Comparison of ENCODE assay signal across 30 cellular contexts in the genomic region with DNA sequence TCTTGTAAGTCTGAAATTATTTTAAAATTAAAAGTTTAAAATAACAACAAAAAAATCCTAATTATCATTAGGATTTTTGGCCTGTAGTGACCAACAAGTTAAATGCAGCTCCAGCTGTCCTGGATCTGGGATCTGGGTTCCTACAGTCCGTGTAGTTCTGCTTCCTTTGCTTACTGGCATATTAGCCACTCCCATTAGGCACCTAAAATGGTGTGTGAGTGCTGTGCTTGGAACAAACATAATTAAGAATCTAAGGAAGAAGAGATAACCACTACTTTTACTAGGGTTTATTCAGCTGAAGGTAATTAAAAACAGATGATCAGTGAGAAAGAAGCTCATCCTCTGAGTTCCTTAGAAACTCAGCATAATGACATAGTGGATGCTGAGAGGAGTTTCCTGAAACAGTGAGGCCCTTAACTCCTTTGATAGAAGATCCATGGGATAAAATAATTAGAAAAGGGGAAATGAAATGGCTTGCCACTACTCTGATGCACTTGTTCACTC.
"Had no signal": no experiment of that assay in that cellular context is flagged by ENCODE, and none has a peak within 500 bp of the region (broad histone marks: within the 10 kb centered on the region; RNA-seq: fewer than 3 reads in every experiment).

No MANE protein-coding gene starts in this region.

- H3K9me3 ChIP-seq: colonic mucosa, gastroesophageal sphincter, heart left ventricle, left lung, mucosa of descending colon, psoas muscle, testis, tibial artery, upper lobe of left lung had no signal

- H3K36me3 ChIP-seq: colonic mucosa, gastroesophageal sphincter, heart left ventricle, left lung, spleen, tibial artery, upper lobe of left lung had no signal

- DNase-seq: colonic mucosa; effector CD8-positive, alpha-beta T cell; endodermal cell; foreskin keratinocyte; heart left ventricle; hippocampal formation; left cardiac atrium; left lung; mesenchymal stem cell; mucosa of descending colon; naive B cell; nucleus accumbens; psoas muscle; right cardiac atrium; spleen; stimulated activated CD4-positive, alpha-beta T cell treated with anti-CD3 and anti-CD28 coated beads, Interleukin-4, amount 100 ng/mL, for 4 hours; stimulated activated naive CD8-positive, alpha-beta T cell treated with anti-CD3 and anti-CD28 coated beads, Interleukin-15, Interleukin-2, amounts not matched to agents 100 U/mL and 50 U/mL, for 24 hours; substantia nigra; testis; tibial artery; upper lobe of left lung had no signal

- H3K27ac ChIP-seq: colonic mucosa, epithelial cell of prostate, foreskin keratinocyte, gastroesophageal sphincter, heart left ventricle, left lung, psoas muscle, skin epidermis, spleen, testis, tibial artery, upper lobe of left lung had no signal

- H3K27me3 ChIP-seq: colonic mucosa, foreskin keratinocyte, gastroesophageal sphincter, heart left ventricle, left lung, spleen, testis, tibial artery, upper lobe of left lung had no signal

- H3K4me3 Mint-ChIP-seq: dendritic cell treated with granulocyte-macrophage colony-stimulating factor and Interleukin-4, amounts not matched to agents 40 ng/mL and 50 ng/mL, for 4 days; endodermal cell; mesothelial cell of epicardium; naive B cell; natural killer cell treated with Interleukin-12 subunit alpha and Interleukin-12 subunit beta and Interleukin-15 and Interleukin-18, amount 100 ng/mL, for 72 hours; neural crest cell; stimulated activated memory B cell treated with anti-CD40 and anti-IgM and Interleukin-4, amounts not matched to agents 10 μg/mL and 1 μg/mL and 100 μg/mL, for 72 hours had no signal

- H3K9me3 Mint-ChIP-seq: dendritic cell treated with granulocyte-macrophage colony-stimulating factor and Interleukin-4, amounts not matched to agents 40 ng/mL and 50 ng/mL, for 4 days; mesothelial cell of epicardium; natural killer cell treated with Interleukin-12 subunit alpha and Interleukin-12 subunit beta and Interleukin-15 and Interleukin-18, amount 100 ng/mL, for 72 hours; neural crest cell; stimulated activated memory B cell treated with anti-CD40 and anti-IgM and Interleukin-4, amounts not matched to agents 10 μg/mL and 1 μg/mL and 100 μg/mL, for 72 hours had no signal

- H3K4me1 ChIP-seq: colonic mucosa, foreskin keratinocyte, gastroesophageal sphincter, heart left ventricle, left lung, psoas muscle, spleen, testis, tibial artery, upper lobe of left lung had no signal

- H3K36me3 Mint-ChIP-seq: mesothelial cell of epicardium; naive B cell; natural killer cell treated with Interleukin-12 subunit alpha and Interleukin-12 subunit beta and Interleukin-15 and Interleukin-18, amount 100 ng/mL, for 72 hours; stimulated activated memory B cell treated with anti-CD40 and anti-IgM and Interleukin-4, amounts not matched to agents 10 μg/mL and 1 μg/mL and 100 μg/mL, for 72 hours had no signal

- H3K4me1 Mint-ChIP-seq: endodermal cell; mesothelial cell of epicardium; naive B cell; neural crest cell; stimulated activated memory B cell treated with anti-CD40 and anti-IgM and Interleukin-4, amounts not matched to agents 10 μg/mL and 1 μg/mL and 100 μg/mL, for 72 hours had no signal

- H3K27ac Mint-ChIP-seq: dendritic cell treated with granulocyte-macrophage colony-stimulating factor and Interleukin-4, amounts not matched to agents 40 ng/mL and 50 ng/mL, for 4 days; endodermal cell; mesothelial cell of epicardium; naive B cell; natural killer cell treated with Interleukin-12 subunit alpha and Interleukin-12 subunit beta and Interleukin-15 and Interleukin-18, amount 100 ng/mL, for 72 hours; stimulated activated memory B cell treated with anti-CD40 and anti-IgM and Interleukin-4, amounts not matched to agents 10 μg/mL and 1 μg/mL and 100 μg/mL, for 72 hours had no signal

- ATAC-seq: esophagus mucosa; foreskin keratinocyte; gastroesophageal sphincter; heart left ventricle; left cardiac atrium; left lung; mucosa of descending colon; natural killer cell treated with Interleukin-12 subunit alpha and Interleukin-12 subunit beta and Interleukin-15 and Interleukin-18, amount 100 ng/mL, for 72 hours; psoas muscle; right cardiac atrium; stimulated activated memory B cell treated with anti-CD40 and anti-IgM and Interleukin-4, amounts not matched to agents 10 μg/mL and 1 μg/mL and 100 μg/mL, for 72 hours; stimulated activated naive CD8-positive, alpha-beta T cell treated with anti-CD3 and anti-CD28 coated beads, Interleukin-15, Interleukin-2, amounts not matched to agents 100 U/mL and 50 U/mL, for 24 hours had no signal

- H3K4me3 ChIP-seq: colonic mucosa, gastroesophageal sphincter, heart left ventricle, left lung, mucosa of descending colon, psoas muscle, skin epidermis, spleen, testis, tibial artery, upper lobe of left lung had no signal

- H3K27me3 Mint-ChIP-seq: dendritic cell treated with granulocyte-macrophage colony-stimulating factor and Interleukin-4, amounts not matched to agents 40 ng/mL and 50 ng/mL, for 4 days; naive B cell; natural killer cell treated with Interleukin-12 subunit alpha and Interleukin-12 subunit beta and Interleukin-15 and Interleukin-18, amount 100 ng/mL, for 72 hours; stimulated activated memory B cell treated with anti-CD40 and anti-IgM and Interleukin-4, amounts not matched to agents 10 μg/mL and 1 μg/mL and 100 μg/mL, for 72 hours had no signal
